ENCODE assay signal across 2 cellular contexts in genomic region chr6:166355552-166355951, GRCh38.
TF ChIP-seq lines count a peak whose summit lies in the region.

No MANE protein-coding gene starts in this region.

TF ChIP-seq in IMR-90, 13 proteins besides CTCF, POLR2A, EP300 and RAD21:
- TF ChIP-seq CHD1 (IDR thresholded peaks at IDR 0.05; ENCODE audit: low read depth, low read length) (no peak), RFX5 (IDR thresholded peaks at IDR 0.05; ENCODE audit: low read depth, low read length) (no peak), CEBPB (IDR thresholded peaks at IDR 0.05; ENCODE audit: low read depth, low read length) (no peak), FOS (IDR thresholded peaks at IDR 0.05; ENCODE audit: low read depth, low read length) (no peak)

TF ChIP-seq in WTC11, 78 proteins besides CTCF, POLR2A, EP300 and RAD21:
- TF ChIP-seq MXD4 (CRISPR knock-in tag; IDR thresholded peaks at IDR 0.05; ENCODE audit: borderline replicate concordance) = no peak
- TF ChIP-seq ATF1 (CRISPR knock-in tag; IDR thresholded peaks at IDR 0.05) = no peak
- no peak for TF ChIP-seq SMAD4 (CRISPR knock-in tag; IDR thresholded peaks at IDR 0.05)
- TF ChIP-seq, protein P1, sequence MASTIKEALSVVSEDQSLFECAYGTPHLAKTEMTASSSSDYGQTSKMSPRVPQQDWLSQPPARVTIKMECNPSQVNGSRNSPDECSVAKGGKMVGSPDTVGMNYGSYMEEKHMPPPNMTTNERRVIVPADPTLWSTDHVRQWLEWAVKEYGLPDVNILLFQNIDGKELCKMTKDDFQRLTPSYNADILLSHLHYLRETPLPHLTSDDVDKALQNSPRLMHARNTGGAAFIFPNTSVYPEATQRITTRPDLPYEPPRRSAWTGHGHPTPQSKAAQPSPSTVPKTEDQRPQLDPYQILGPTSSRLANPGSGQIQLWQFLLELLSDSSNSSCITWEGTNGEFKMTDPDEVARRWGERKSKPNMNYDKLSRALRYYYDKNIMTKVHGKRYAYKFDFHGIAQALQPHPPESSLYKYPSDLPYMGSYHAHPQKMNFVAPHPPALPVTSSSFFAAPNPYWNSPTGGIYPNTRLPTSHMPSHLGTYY (CRISPR knock-in tag; IDR thresholded peaks at IDR 0.05) = no peak
- no peak for TF ChIP-seq FOXP1 (CRISPR knock-in tag; IDR thresholded peaks at IDR 0.05; ENCODE audit: borderline replicate concordance)
- TF ChIP-seq, protein P2, sequence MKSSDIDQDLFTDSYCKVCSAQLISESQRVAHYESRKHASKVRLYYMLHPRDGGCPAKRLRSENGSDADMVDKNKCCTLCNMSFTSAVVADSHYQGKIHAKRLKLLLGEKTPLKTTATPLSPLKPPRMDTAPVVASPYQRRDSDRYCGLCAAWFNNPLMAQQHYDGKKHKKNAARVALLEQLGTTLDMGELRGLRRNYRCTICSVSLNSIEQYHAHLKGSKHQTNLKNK (CRISPR knock-in tag; IDR thresholded peaks at IDR 0.05) = no peak
- no peak for TF ChIP-seq ARID4B (CRISPR knock-in tag; IDR thresholded peaks at IDR 0.05; ENCODE audit: borderline replicate concordance)
- TF ChIP-seq NFATC4 (CRISPR knock-in tag; IDR thresholded peaks at IDR 0.05) = no peak
- no peak for TF ChIP-seq ZNF263 (CRISPR knock-in tag; IDR thresholded peaks at IDR 0.05; ENCODE audit: low read depth)
- TF ChIP-seq, protein P3, sequence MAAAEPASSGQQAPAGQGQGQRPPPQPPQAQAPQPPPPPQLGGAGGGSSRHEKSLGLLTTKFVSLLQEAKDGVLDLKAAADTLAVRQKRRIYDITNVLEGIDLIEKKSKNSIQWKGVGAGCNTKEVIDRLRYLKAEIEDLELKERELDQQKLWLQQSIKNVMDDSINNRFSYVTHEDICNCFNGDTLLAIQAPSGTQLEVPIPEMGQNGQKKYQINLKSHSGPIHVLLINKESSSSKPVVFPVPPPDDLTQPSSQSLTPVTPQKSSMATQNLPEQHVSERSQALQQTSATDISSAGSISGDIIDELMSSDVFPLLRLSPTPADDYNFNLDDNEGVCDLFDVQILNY (CRISPR knock-in tag; IDR thresholded peaks at IDR 0.05) = no peak
- no peak for TF ChIP-seq ATF2 (CRISPR knock-in tag; IDR thresholded peaks at IDR 0.05; ENCODE audit: borderline replicate concordance, low read depth)
- TF ChIP-seq RORB (CRISPR knock-in tag; IDR thresholded peaks at IDR 0.05) = no peak
- no peak for TF ChIP-seq SMAD3 (CRISPR knock-in tag; IDR thresholded peaks at IDR 0.05; ENCODE audit: borderline replicate concordance)
- no peak for TF ChIP-seq ZNF138 (CRISPR knock-in tag; conservative IDR thresholded peaks at IDR 0.05)
- no peak for TF ChIP-seq ZSCAN18 (CRISPR knock-in tag; IDR thresholded peaks at IDR 0.05)
- no peak for TF ChIP-seq OVOL2 (CRISPR knock-in tag; IDR thresholded peaks at IDR 0.05; ENCODE audit: borderline replicate concordance)
- TF ChIP-seq PRDM15 (CRISPR knock-in tag; IDR thresholded peaks at IDR 0.05) = no peak
